In the genomic region with DNA sequence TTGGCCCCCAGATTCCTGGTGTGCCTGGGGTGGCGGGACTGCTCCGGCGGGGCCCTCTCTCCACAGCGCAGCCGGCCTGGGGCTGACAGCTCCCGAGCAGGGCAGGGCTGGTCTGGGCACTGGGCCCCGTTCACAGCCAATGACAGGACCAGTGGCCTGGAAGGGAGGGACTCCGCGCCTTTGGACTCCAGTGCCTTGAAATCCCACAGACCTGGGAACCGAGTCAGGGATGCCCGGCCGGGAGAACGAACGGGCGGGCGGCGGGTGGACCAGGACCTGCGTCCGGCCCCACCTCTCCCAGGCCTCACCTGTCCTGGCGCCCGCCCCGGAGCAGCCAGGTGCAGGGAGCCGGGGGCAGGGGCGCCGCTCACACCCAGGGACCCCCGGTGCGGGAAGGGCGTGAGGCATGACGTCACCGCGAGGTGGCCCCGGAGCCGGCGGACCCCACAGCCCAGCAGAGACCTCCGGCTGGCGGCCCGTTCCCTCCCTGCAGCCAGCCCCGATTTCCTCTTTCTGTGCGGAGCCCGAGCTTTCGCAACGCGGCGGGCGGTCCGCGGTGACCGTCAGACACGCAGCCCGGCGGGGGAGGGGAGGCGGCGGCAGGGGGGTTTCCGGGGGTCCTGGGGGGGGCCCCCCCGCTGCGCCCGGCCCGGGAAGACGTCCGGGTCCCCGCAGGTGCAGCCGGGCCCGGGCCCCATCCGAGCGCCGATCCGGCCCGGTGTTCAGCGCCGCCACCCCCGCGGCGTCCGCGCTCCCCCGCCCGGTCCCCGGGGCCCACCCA, we compare ENCODE assay signal across 8 cellular contexts. TPM values are rescaled to one million over a fixed set of nuclear protein-coding genes. Genes with fewer than 3 reads are reported as not detected.
DNase-seq lines count a peak whose midpoint lies in the region; ATAC-seq, FAIRE-seq and TF ChIP-seq lines count a peak whose summit lies in the region.

No MANE protein-coding gene starts in this region.

- 20% methylated on average over 8 of the region's 78 CpGs for WGBS in A549 (ENCODE audit: missing lambda C conversion rate)

- H3K4me3 Mint-ChIP-seq in IgD-negative memory B cell, result peak overlapping the region in 3 of 4 donors; percentile 28 to 73 (median 52)

- TF ChIP-seq EP300 in A549 (IDR thresholded peaks at IDR 0.05), result no peak

- peaks cover 6 to 12% (median 11%) of the 10 kb centered on the region in 3 donors for H3K4me1 Mint-ChIP-seq in IgD-negative memory B cell

- in situ Hi-C loops in astrocyte of the cerebellum (cut with HindIII; ENCODE audit: low sequenced_read_pairs), result loop anchor here (25.0 kb wide), 1 partner anchor 166 kb away; no protein-coding TSS in a partner anchor

- no peak for TF ChIP-seq CTCF in A549 (IDR thresholded peaks at IDR 0.05)
- no peak for TF ChIP-seq CTCF in astrocyte of the cerebellum (IDR thresholded peaks at IDR 0.05; ENCODE audit: low read depth, low read length, missing control alignments)
- TF ChIP-seq CTCF in retinal pigment epithelial cell (conservative IDR thresholded peaks at IDR 0.05; ENCODE audit: low read depth, low read length), result no peak

- no peak for FAIRE-seq in A549 (lab: Jason Lieb, UNC)

- H3K4me3 ChIP-seq in A549 (peak overlapping the region; percentile 64), astrocyte of the cerebellum (ENCODE audit: low read depth, low read length) (peak overlapping the region; percentile 18), iPS-18a (ENCODE audit: low read length) (peak overlapping the region; percentile 37), retinal pigment epithelial cell (ENCODE audit: low read length) (peak overlapping the region; percentile 22)

- H3K9ac ChIP-seq in iPS-18a (ENCODE audit: low read length), result no peak overlapping the region

- peaks cover 2% of the 10 kb centered on the region for H3K27me3 Mint-ChIP-seq in IgD-negative memory B cell

- H3K9me3 Mint-ChIP-seq in IgD-negative memory B cell, result no peaks in the 10 kb centered on the region

- H3K27ac ChIP-seq in A549 (peak overlapping the region; percentile 61 to 88; a peak in 5 of 6 replicates), iPS-18a (ENCODE audit: low read length) (no peak overlapping the region)

- peak; percentile 62 to 82 for ATAC-seq in A549
- ATAC-seq in GM18511 (IDR thresholded peaks at IDR 0.05; ENCODE audit: unreplicated experiment), result peak; percentile 22
- ATAC-seq in HG03469 (IDR thresholded peaks at IDR 0.05; ENCODE audit: unreplicated experiment), result no peak

- CTCF ChIA-PET in A549 (lab: Yijun Ruan, JAX), result interaction anchor here (0.6 to 3.8 kb wide), 9 partner anchors 11 to 59 kb away, joined by 3 to 40 read pairs (median 4); no protein-coding TSS in a partner anchor

- TF ChIP-seq RAD21 in A549 (conservative IDR thresholded peaks at IDR 0.05 in 1 of 2, IDR thresholded peaks at IDR 0.05 in 1 of 2), result no peak

- H3K36me3 Mint-ChIP-seq in IgD-negative memory B cell, result no peaks in the 10 kb centered on the region

- no peak overlapping the region for H3K27ac Mint-ChIP-seq in IgD-negative memory B cell

- peaks cover 33% of the 10 kb centered on the region for H3K27me3 ChIP-seq in iPS-18a (ENCODE audit: control insufficient read depth, insufficient read depth, low read length)

- no peak for TF ChIP-seq POLR2A in A549 (IDR thresholded peaks at IDR 0.05; ENCODE audit: low read length)

- H3K9me3 ChIP-seq in A549 (no peaks in the 10 kb centered on the region), iPS-18a (ENCODE audit: control insufficient read depth, low read depth, low read length) (no peaks in the 10 kb centered on the region)

- POLR2A ChIA-PET in A549 (lab: Yijun Ruan, JAX), result no interaction called here

- H3K4me1 ChIP-seq in A549 (peaks cover 3% of the 10 kb centered on the region; the same call in 1 of the 3 replicates), iPS-18a (ENCODE audit: control insufficient read depth, low read depth, low read length) (no peaks in the 10 kb centered on the region)

- H3K36me3 ChIP-seq in iPS-18a (ENCODE audit: control insufficient read depth, low read depth, low read length), result no peaks in the 10 kb centered on the region

- DNase-seq in A549 (ENCODE audit: low read depth in 1 of 2, low spot score in 1 of 2) (peak; percentile 51 to 64), astrocyte of the cerebellum (ENCODE audit: low read depth) (no peak), retinal pigment epithelial cell (ENCODE audit: low read depth) (no peak), activated gamma-delta T cell (lab: John Stamatoyannopoulos, UW) (no peak)

- H3K4me2 ChIP-seq in A549, result peak overlapping the region; percentile 92

TF ChIP-seq in A549, 52 proteins besides CTCF, POLR2A, EP300 and RAD21:
- TF ChIP-seq JUN (IDR thresholded peaks at IDR 0.05) (no peak), CEBPB (IDR thresholded peaks at IDR 0.05) (peak; percentile 24 to 48; a peak in 3 of 4 replicates)

RNA-seq across cellular contexts. Expression of a gene that starts 0.7 kb away (rescaled TPM):
- polyA plus RNA-seq in A549 (2011; rRNA removed) (1.7 and 2.2 TPM in 2 replicates), A549 (2017; fragmentation: RNase III; extraction: RNeasy Plus Mini Kit Qiagen cat#74134 plus additional on column Dnase treatment) (1.1 to 2.5 TPM (median 1.9 TPM) in 3 replicates), IgD-negative memory B cell (6.4 TPM)
- polyA plus RNA-seq in A549 (2012; cell fraction: cytosol; rRNA removed), result 3.5 and 5.0 TPM in 2 replicates
- 7.4 and 7.9 TPM in 2 replicates for polyA plus RNA-seq in A549 (2012; cell fraction: nucleus; rRNA removed)
- polyA minus RNA-seq in A549 (2011; rRNA and poly(A)+ RNA removed), result 2.1 and 2.2 TPM in 2 replicates

RNA-seq across cellular contexts. Expression of a gene that starts 21.6 kb away (rescaled TPM):
- 5.4 and 7.6 TPM in 2 replicates for polyA plus RNA-seq in A549 (2011; rRNA removed)
- 3.9 and 4.5 TPM in 2 replicates for polyA plus RNA-seq in A549 (2012; cell fraction: cytosol; rRNA removed)
- polyA plus RNA-seq in A549 (2012; cell fraction: nucleus; rRNA removed), result 4.3 and 5.9 TPM in 2 replicates
- 6.2 to 7.1 TPM (median 7.0 TPM) in 3 replicates for polyA plus RNA-seq in A549 (2017; fragmentation: RNase III; extraction: RNeasy Plus Mini Kit Qiagen cat#74134 plus additional on column Dnase treatment)
- 4.5 and 5.2 TPM in 2 replicates for polyA minus RNA-seq in A549 (2011; rRNA and poly(A)+ RNA removed)
- polyA plus RNA-seq in IgD-negative memory B cell, result 26.7 TPM

RNA-seq across cellular contexts. Expression of a gene that starts 29.2 kb away (rescaled TPM):
- polyA plus RNA-seq in A549 (2011; rRNA removed) (not detected in 2 replicates), A549 (2017; fragmentation: RNase III; extraction: RNeasy Plus Mini Kit Qiagen cat#74134 plus additional on column Dnase treatment) (not detected in 3 replicates), IgD-negative memory B cell (not detected)
- 0.01 TPM in 1 of 2 replicates, not detected in the other for polyA plus RNA-seq in A549 (2012; cell fraction: cytosol; rRNA removed)
- 0.12 and 0.22 TPM in 2 replicates for polyA plus RNA-seq in A549 (2012; cell fraction: nucleus; rRNA removed)
- not detected in 2 replicates for polyA minus RNA-seq in A549 (2011; rRNA and poly(A)+ RNA removed)

Comparison
In these comparisons a context has a peak if more than half of its experiments do, and no peak if none do; other contexts are left out.
1. DNase-seq: peak in A549 (2 of 2); none in astrocyte of the cerebellum (single experiment), retinal pigment epithelial cell (single experiment) and activated gamma-delta T cell (single experiment).
2. Peak in every context shown above with its lines, with median percentiles within 50 percentile points of each other: H3K4me3 ChIP-seq.